In the genomic region with DNA sequence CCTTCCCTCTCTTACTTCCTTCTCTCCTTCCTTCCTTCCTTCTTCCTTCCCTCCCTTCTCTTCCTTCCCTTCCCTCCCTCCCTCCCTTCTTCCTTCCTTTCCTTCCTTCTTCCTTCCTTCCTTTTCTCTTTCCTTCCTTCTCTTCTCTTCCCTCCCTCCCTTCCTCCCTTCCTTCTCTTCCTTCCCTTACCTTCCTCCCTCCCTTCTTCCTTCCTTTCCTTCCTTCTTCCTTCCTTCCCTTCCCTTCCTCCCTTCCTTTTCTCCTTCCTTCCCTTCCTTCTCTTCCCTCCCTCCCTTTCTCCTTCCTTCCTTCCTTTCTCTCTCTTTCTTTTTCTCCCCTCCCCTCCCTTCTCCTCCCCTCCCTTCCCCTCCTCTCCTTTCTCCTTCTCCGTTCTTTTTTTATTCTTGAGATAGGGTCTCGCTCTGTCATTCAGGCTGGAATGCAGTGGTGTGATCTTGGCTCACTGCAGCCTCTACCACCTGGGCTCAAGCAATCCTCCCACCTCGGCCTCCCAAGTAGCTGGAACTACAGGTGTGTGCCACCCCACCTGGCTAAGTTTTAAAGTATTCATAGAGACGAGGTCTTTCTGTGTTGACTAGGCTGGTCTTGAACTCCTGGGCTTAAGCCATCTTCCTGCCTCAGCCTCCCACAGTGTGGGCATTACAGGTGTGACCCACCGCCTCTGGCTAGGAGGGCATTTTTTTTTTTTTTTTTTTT, we compare ENCODE assay signal across 11 cellular contexts. TPM values are rescaled to one million over a fixed set of nuclear protein-coding genes. Genes with fewer than 3 reads are reported as not detected.
DNase-seq lines count a peak whose midpoint lies in the region; ATAC-seq and TF ChIP-seq lines count a peak whose summit lies in the region.
"Had no signal": no experiment of that assay in that cellular context is flagged by ENCODE, and none has a peak within 500 bp of the region (broad histone marks: within the 10 kb centered on the region; RNA-seq: fewer than 3 reads in every experiment).

No MANE protein-coding gene starts in this region.

- ATAC-seq in CD4-positive, CD25-positive, alpha-beta regulatory T cell (ENCODE audit: low read depth in 2 of 2): no peak
- ATAC-seq in activated naive CD8-positive, alpha-beta T cell treated with anti-CD3 and anti-CD28 coated beads, Interleukin-2, amount 10 ng/mL, durations not matched to agents 7 days and 5 days (ENCODE audit: low read depth): no peak
- ATAC-seq in natural killer cell (no peak), HG03442 (IDR thresholded peaks at IDR 0.05; ENCODE audit: unreplicated experiment) (no peak)

- H3K4me2 ChIP-seq in osteoblast (ENCODE audit: insufficient read depth, low read length): no peak overlapping the region

- CTCF ChIA-PET in HEK293T (lab: Yijun Ruan, JAX): no interaction called here

- POLR2A ChIA-PET in HEK293T (lab: Yijun Ruan, JAX): interaction anchor here (1.0 kb wide), 1 partner anchor 344 kb away, joined by 3 read pairs; a partner anchor contains a TSS
- POLR2A ChIA-PET in activated naive CD8-positive, alpha-beta T cell treated with anti-CD3 and anti-CD28 coated beads, Interleukin-2, amount 10 ng/mL, durations not matched to agents 7 days and 5 days (lab: Charles Lee): interaction anchor here (1.2 kb wide), 1 partner anchor 10 kb away, joined by 3 read pairs; a partner anchor contains a TSS

- peak overlapping the region in 1 of 3 donors; percentile 53 for H3K27ac Mint-ChIP-seq in CD4-positive, CD25-positive, alpha-beta regulatory T cell
- H3K27ac Mint-ChIP-seq in activated naive CD8-positive, alpha-beta T cell treated with anti-CD3 and anti-CD28 coated beads, Interleukin-2, amount 10 ng/mL, durations not matched to agents 7 days and 5 days: peak overlapping the region; percentile 82
- H3K27ac Mint-ChIP-seq in natural killer cell: peak overlapping the region in 1 of 2 donors; percentile 52

- H3K4me1 ChIP-seq in CD4-positive, CD25-positive, alpha-beta regulatory T cell (ENCODE audit: control insufficient read depth, insufficient read depth, low read length, poor library complexity, severe bottlenecking): peaks cover 20% of the 10 kb centered on the region
- H3K4me1 ChIP-seq in suprapubic skin (peaks cover 32% of the 10 kb centered on the region), osteoblast (ENCODE audit: insufficient read depth, low read length) (peaks cover 14% of the 10 kb centered on the region)

- 93% methylated on average over 5 of the region's 5 CpGs for WGBS in suprapubic skin

- H2AFZ ChIP-seq in osteoblast (ENCODE audit: low read length): no peak overlapping the region

- no peak for TF ChIP-seq POLR2A in suprapubic skin (IDR thresholded peaks at IDR 0.05)

- TF ChIP-seq CTCF in natural killer cell (IDR thresholded peaks at IDR 0.05) (no peak), suprapubic skin (IDR thresholded peaks at IDR 0.05) (no peak), osteoblast (IDR thresholded peaks at IDR 0.05; ENCODE audit: extremely low read depth, low read depth, low read length) (no peak)

- H3K4me3 Mint-ChIP-seq in CD4-positive, CD25-positive, alpha-beta regulatory T cell: peak overlapping the region; percentile 70 to 93 (median 79)
- peak overlapping the region; percentile 55 for H3K4me3 Mint-ChIP-seq in activated naive CD8-positive, alpha-beta T cell treated with anti-CD3 and anti-CD28 coated beads, Interleukin-2, amount 10 ng/mL, durations not matched to agents 7 days and 5 days
- H3K4me3 Mint-ChIP-seq in natural killer cell: peak overlapping the region; percentile 71

- H3K79me2 ChIP-seq in osteoblast (ENCODE audit: insufficient read depth, low read length): peaks cover 9% of the 10 kb centered on the region

- peaks cover 0 to 32% (median 13%) of the 10 kb centered on the region in 4 donors for H3K4me1 Mint-ChIP-seq in CD4-positive, CD25-positive, alpha-beta regulatory T cell
- H3K4me1 Mint-ChIP-seq in activated naive CD8-positive, alpha-beta T cell treated with anti-CD3 and anti-CD28 coated beads, Interleukin-2, amount 10 ng/mL, durations not matched to agents 7 days and 5 days: peaks cover 18% of the 10 kb centered on the region
- H3K4me1 Mint-ChIP-seq in natural killer cell: peaks cover 17 to 21% of the 10 kb centered on the region in 2 donors

- no peak for DNase-seq in CD4-positive, CD25-positive, alpha-beta regulatory T cell
- no peak for DNase-seq in HEK293T (ENCODE audit: extremely low spot score)
- DNase-seq in activated naive CD8-positive, alpha-beta T cell treated with anti-CD3 and anti-CD28 coated beads, Interleukin-2, amount 10 ng/mL, durations not matched to agents 7 days and 5 days: no peak
- DNase-seq in natural killer cell: no peak
- no peak for DNase-seq in suprapubic skin (ENCODE audit: low spot score in 2 of 2)
- DNase-seq in osteoblast (ENCODE audit: insufficient read length, low spot score, missing footprints): no peak
- no peak for DNase-seq in AG08396 (ENCODE audit: low spot score)
- DNase-seq: activated gamma-delta T cell treated with Interleukin-2 at 50 U/mL for 16 hours; NCI-H2171 treated with DMSO at 0.1 percent for 48 hours; stimulated activated CD4-positive, alpha-beta T cell treated with anti-CD3 and anti-CD28 coated beads, Interleukin-1b, Interleukin-23, amount 100 ng/mL, for 48 hours had no signal

- H3K36me3 ChIP-seq in CD4-positive, CD25-positive, alpha-beta regulatory T cell (ENCODE audit: control insufficient read depth, insufficient read depth, low read length): peaks cover 15% of the 10 kb centered on the region
- H3K36me3 ChIP-seq in suprapubic skin: peaks cover 20% of the 10 kb centered on the region
- peaks cover 7% of the 10 kb centered on the region for H3K36me3 ChIP-seq in osteoblast (ENCODE audit: insufficient read depth, low read length)

- intact Hi-C loops in natural killer cell (cut with micrococcal nuclease): loop anchor here (5.0 kb wide), 3 partner anchors 64 to 474 kb away; a partner anchor contains a TSS

- peaks cover 3% of the 10 kb centered on the region for H4K20me1 ChIP-seq in osteoblast (ENCODE audit: insufficient read depth, low read length)

- no peaks in the 10 kb centered on the region for H3K9me3 ChIP-seq in CD4-positive, CD25-positive, alpha-beta regulatory T cell (ENCODE audit: control insufficient read depth in 2 of 2, low read length in 2 of 2)
- H3K9me3 ChIP-seq in suprapubic skin: no peaks in the 10 kb centered on the region
- no peaks in the 10 kb centered on the region for H3K9me3 ChIP-seq in osteoblast (ENCODE audit: low read depth, low read length)

- peaks cover 0 to 2% (median 0%) of the 10 kb centered on the region in 7 donors for H3K9me3 Mint-ChIP-seq in CD4-positive, CD25-positive, alpha-beta regulatory T cell
- H3K9me3 Mint-ChIP-seq in activated naive CD8-positive, alpha-beta T cell treated with anti-CD3 and anti-CD28 coated beads, Interleukin-2, amount 10 ng/mL, durations not matched to agents 7 days and 5 days: no peaks in the 10 kb centered on the region
- no peaks in the 10 kb centered on the region for H3K9me3 Mint-ChIP-seq in natural killer cell

- TF ChIP-seq EP300 in suprapubic skin (IDR thresholded peaks at IDR 0.05): no peak

- H3K27ac ChIP-seq in CD4-positive, CD25-positive, alpha-beta regulatory T cell (ENCODE audit: insufficient read depth, low read length, poor library complexity, severe bottlenecking): no peak overlapping the region
- no peak overlapping the region for H3K27ac ChIP-seq in suprapubic skin
- no peak overlapping the region for H3K27ac ChIP-seq in osteoblast (ENCODE audit: low read depth, low read length)

- H3K27me3 Mint-ChIP-seq in CD4-positive, CD25-positive, alpha-beta regulatory T cell: no peaks in the 10 kb centered on the region
- H3K27me3 Mint-ChIP-seq in activated naive CD8-positive, alpha-beta T cell treated with anti-CD3 and anti-CD28 coated beads, Interleukin-2, amount 10 ng/mL, durations not matched to agents 7 days and 5 days: peaks cover 4% of the 10 kb centered on the region
- no peaks in the 10 kb centered on the region for H3K27me3 Mint-ChIP-seq in natural killer cell (ENCODE audit: low read depth in 2 of 2)

- no peak overlapping the region for H3K4me3 ChIP-seq in CD4-positive, CD25-positive, alpha-beta regulatory T cell (ENCODE audit: low read depth, low read length)
- H3K4me3 ChIP-seq in suprapubic skin (no peak overlapping the region), osteoblast (ENCODE audit: insufficient read depth, low read length) (no peak overlapping the region)

- H3K27me3 ChIP-seq in CD4-positive, CD25-positive, alpha-beta regulatory T cell (ENCODE audit: control insufficient read depth, insufficient read depth, low read length): no peaks in the 10 kb centered on the region
- H3K27me3 ChIP-seq in suprapubic skin (no peaks in the 10 kb centered on the region), osteoblast (ENCODE audit: insufficient read depth, low read length) (no peaks in the 10 kb centered on the region)

- H3K36me3 Mint-ChIP-seq in CD4-positive, CD25-positive, alpha-beta regulatory T cell: peaks cover 7% of the 10 kb centered on the region
- H3K36me3 Mint-ChIP-seq in activated naive CD8-positive, alpha-beta T cell treated with anti-CD3 and anti-CD28 coated beads, Interleukin-2, amount 10 ng/mL, durations not matched to agents 7 days and 5 days: peaks cover 13% of the 10 kb centered on the region
- no peaks in the 10 kb centered on the region for H3K36me3 Mint-ChIP-seq in natural killer cell

RNA-seq across cellular contexts. Expression of a gene that starts 1.1 kb away (rescaled TPM):
- total RNA-seq in CD4-positive, CD25-positive, alpha-beta regulatory T cell: 21.2 TPM
- under 1 TPM; 0.41 to 0.47 (median 0.45) TPM for polyA plus RNA-seq in CD4-positive, CD25-positive, alpha-beta regulatory T cell
- total RNA-seq in activated naive CD8-positive, alpha-beta T cell treated with anti-CD3 and anti-CD28 coated beads, Interleukin-2, amount 10 ng/mL, durations not matched to agents 7 days and 5 days: 10 to 100 TPM; 15.4 TPM
- total RNA-seq in natural killer cell (10 to 100 TPM; 11.5 to 16.8 (median 13.8) TPM), suprapubic skin (10 to 100 TPM; 17.7 to 32.4 (median 24.3) TPM), osteoblast (12.1 and 14.5 TPM in 2 replicates)

RNA-seq across cellular contexts. Expression of a gene that starts 8.6 kb away (rescaled TPM):
- total RNA-seq in CD4-positive, CD25-positive, alpha-beta regulatory T cell: 14.3 TPM
- polyA plus RNA-seq in CD4-positive, CD25-positive, alpha-beta regulatory T cell: 1 to 10 TPM; 5.9 to 8.3 (median 7.2) TPM
- total RNA-seq in activated naive CD8-positive, alpha-beta T cell treated with anti-CD3 and anti-CD28 coated beads, Interleukin-2, amount 10 ng/mL, durations not matched to agents 7 days and 5 days: 10 to 100 TPM; 16.2 to 18.8 TPM
- total RNA-seq in natural killer cell: 10 to 100 TPM; 15.2 to 22.3 (median 17.6) TPM
- 10 to 100 TPM in 2 of 4 donors, 1 to 10 TPM in 2; 7.2 to 15.8 (median 9.6) TPM for total RNA-seq in suprapubic skin
- 0.59 and 1.4 TPM in 2 replicates for total RNA-seq in osteoblast

RNA-seq across cellular contexts. Expression of a gene that starts 10.1 kb away (rescaled TPM):
- total RNA-seq in CD4-positive, CD25-positive, alpha-beta regulatory T cell: 61.8 TPM
- polyA plus RNA-seq in CD4-positive, CD25-positive, alpha-beta regulatory T cell: 10 to 100 TPM; 76.8 to 85.3 (median 80.1) TPM
- total RNA-seq in activated naive CD8-positive, alpha-beta T cell treated with anti-CD3 and anti-CD28 coated beads, Interleukin-2, amount 10 ng/mL, durations not matched to agents 7 days and 5 days: 10 to 100 TPM; 76.7 to 78.4 TPM
- 10 to 100 TPM; 52.7 to 63.0 (median 55.0) TPM for total RNA-seq in natural killer cell
- total RNA-seq in suprapubic skin: 10 to 100 TPM; 70.7 to 93.0 (median 83.9) TPM
- 47.1 and 56.1 TPM in 2 replicates for total RNA-seq in osteoblast

RNA-seq across cellular contexts. Expression of a gene that starts 14.7 kb away (rescaled TPM):
- total RNA-seq in CD4-positive, CD25-positive, alpha-beta regulatory T cell: 43.0 TPM
- polyA plus RNA-seq in CD4-positive, CD25-positive, alpha-beta regulatory T cell: 10 to 100 TPM; 25.1 to 35.7 (median 31.6) TPM
- 10 to 100 TPM; 45.0 to 48.4 TPM for total RNA-seq in activated naive CD8-positive, alpha-beta T cell treated with anti-CD3 and anti-CD28 coated beads, Interleukin-2, amount 10 ng/mL, durations not matched to agents 7 days and 5 days
- 10 to 100 TPM; 49.9 to 58.1 (median 49.9) TPM for total RNA-seq in natural killer cell
- 10 to 100 TPM; 32.3 to 80.1 (median 52.5) TPM for total RNA-seq in suprapubic skin
- total RNA-seq in osteoblast: 21.0 and 23.9 TPM in 2 replicates
